1 cellular context compared by ENCODE assay signal in genomic region chr12:132690112-132690511, GRCh38.
TF ChIP-seq lines count a peak whose summit lies in the region.

No MANE protein-coding gene starts in this region.

TF ChIP-seq in GM23338, 12 proteins besides CTCF, POLR2A, EP300 and RAD21 (continued from another document):
- TF ChIP-seq REST (IDR thresholded peaks at IDR 0.05; ENCODE audit: unreplicated experiment) (no peak), ZNF331 (CRISPR knock-in tag; IDR thresholded peaks at IDR 0.05; ENCODE audit: low read depth) (no peak), NANOG (IDR thresholded peaks at IDR 0.05; ENCODE audit: borderline replicate concordance) (no peak), STAT1 (IDR thresholded peaks at IDR 0.05; ENCODE audit: unreplicated experiment) (no peak), JUNB (IDR thresholded peaks at IDR 0.05; ENCODE audit: unreplicated experiment) (no peak), ETS1 (IDR thresholded peaks at IDR 0.05) (no peak)
